Comparison of ENCODE assay signal across 14 cellular contexts in the genomic region with DNA sequence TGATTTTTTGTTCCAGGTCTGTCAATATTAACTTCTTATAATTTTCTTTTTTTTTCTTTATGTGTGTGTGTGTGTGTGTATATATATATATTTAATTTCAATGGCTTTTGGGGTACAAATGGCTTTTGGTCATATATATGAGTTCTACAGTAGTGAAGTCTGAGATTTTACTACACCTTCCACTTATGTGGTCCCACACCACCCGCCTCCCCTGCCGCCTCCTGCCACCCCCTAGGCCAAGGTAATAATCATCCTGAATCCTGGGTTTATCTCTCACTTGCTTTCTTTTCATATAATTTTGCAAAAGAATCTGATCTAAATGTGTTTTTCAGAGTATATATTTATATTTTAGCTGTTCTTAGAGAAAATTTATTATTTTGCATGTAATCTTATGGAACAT. TPM values are rescaled to one million over a fixed set of nuclear protein-coding genes. Genes with fewer than 3 reads are reported as not detected.
DNase-seq lines count a peak whose midpoint lies in the region; ATAC-seq, FAIRE-seq and TF ChIP-seq lines count a peak whose summit lies in the region.
"Had no signal": no experiment of that assay in that cellular context is flagged by ENCODE, and none has a peak within 500 bp of the region (broad histone marks: within the 10 kb centered on the region; RNA-seq: fewer than 3 reads in every experiment).

No MANE protein-coding gene starts in this region.

- H3K4me1 Mint-ChIP-seq in T-cell = peaks cover 87 to 89% (median 88%) of the 10 kb centered on the region in 3 donors

- H3K4me3 ChIP-seq in fibroblast of the aortic adventitia (ENCODE audit: low read depth, low read length) = peak overlapping the region; percentile 57
- H3K4me3 ChIP-seq in sigmoid colon = no peak overlapping the region
- no peak overlapping the region; the same call in 1 of the 2 replicates for H3K4me3 ChIP-seq in MG63

- H3K36me3 ChIP-seq in sigmoid colon (peaks cover 29 to 75% (median 43%) of the 10 kb centered on the region in 4 donors), MG63 (peaks cover 67% of the 10 kb centered on the region)

- H3K27me3 ChIP-seq in sigmoid colon (no peaks in the 10 kb centered on the region), MG63 (no peaks in the 10 kb centered on the region)

- intact Hi-C loops in sigmoid colon (cut with DNase I) = no loop called here

- CTCF ChIA-PET in T-cell (lab: Charles Lee) = interaction anchor here in 1 of 2 donors (0.9 kb wide), 1 partner anchor 68 kb away, joined by 3 read pairs; no protein-coding TSS in a partner anchor

- H3K27me3 Mint-ChIP-seq in T-cell = no peaks in the 10 kb centered on the region
- H3K27me3 Mint-ChIP-seq: dendritic cell treated with granulocyte-macrophage colony-stimulating factor and Interleukin-4, amounts not matched to agents 40 ng/mL and 50 ng/mL, for 4 days; stimulated activated memory B cell treated with anti-CD40 and anti-IgM and Interleukin-4, amounts not matched to agents 10 μg/mL and 1 μg/mL and 100 μg/mL, for 72 hours had no signal

- no peaks in the 10 kb centered on the region for H3K9me3 ChIP-seq in sigmoid colon
- H3K9me3 ChIP-seq in MG63 = no peaks in the 10 kb centered on the region

- no peak for TF ChIP-seq CTCF in fibroblast of the aortic adventitia (IDR thresholded peaks at IDR 0.05; ENCODE audit: insufficient read depth, low read length)
- TF ChIP-seq CTCF in sigmoid colon (IDR thresholded peaks at IDR 0.05) = no peak

- no peak overlapping the region for H3K4me3 Mint-ChIP-seq in T-cell
- H3K4me3 Mint-ChIP-seq: dendritic cell treated with granulocyte-macrophage colony-stimulating factor and Interleukin-4, amounts not matched to agents 40 ng/mL and 50 ng/mL, for 4 days; stimulated activated memory B cell treated with anti-CD40 and anti-IgM and Interleukin-4, amounts not matched to agents 10 μg/mL and 1 μg/mL and 100 μg/mL, for 72 hours had no signal

- H3K4me1 ChIP-seq in sigmoid colon = peaks cover 0 to 98% (median 93%) of the 10 kb centered on the region in 4 donors

- WGBS in sigmoid colon, 2 donors = 96 to 97% methylated on average over 2 of the region's 2 CpGs

- no peaks in the 10 kb centered on the region for H3K9me3 Mint-ChIP-seq in T-cell
- H3K9me3 Mint-ChIP-seq: dendritic cell treated with granulocyte-macrophage colony-stimulating factor and Interleukin-4, amounts not matched to agents 40 ng/mL and 50 ng/mL, for 4 days; stimulated activated memory B cell treated with anti-CD40 and anti-IgM and Interleukin-4, amounts not matched to agents 10 μg/mL and 1 μg/mL and 100 μg/mL, for 72 hours had no signal

- TF ChIP-seq EP300 in sigmoid colon (IDR thresholded peaks at IDR 0.05) = no peak

- DNase-seq in G401 (ENCODE audit: low spot score) (peak; percentile 0), T-cell (no peak), fibroblast of the aortic adventitia (ENCODE audit: low read depth) (peak; percentile 43), sigmoid colon (peak; percentile 39), MG63 (no peak), GM19239 (ENCODE audit: insufficient read length, low spot score) (no peak)
- DNase-seq: activated gamma-delta T cell treated with Interleukin-2 at 50 U/mL for 16 hours, NCI-H1048, nucleus accumbens, SHP77 had no signal

- no peak for TF ChIP-seq POLR2A in sigmoid colon (IDR thresholded peaks at IDR 0.05)

- no peak for FAIRE-seq in GM19239 (lab: Jason Lieb, UNC)
- FAIRE-seq: frontal cortex had no signal

- peak overlapping the region; percentile 44 to 80 for H3K27ac Mint-ChIP-seq in T-cell
- H3K27ac Mint-ChIP-seq: dendritic cell treated with granulocyte-macrophage colony-stimulating factor and Interleukin-4, amounts not matched to agents 40 ng/mL and 50 ng/mL, for 4 days; stimulated activated memory B cell treated with anti-CD40 and anti-IgM and Interleukin-4, amounts not matched to agents 10 μg/mL and 1 μg/mL and 100 μg/mL, for 72 hours had no signal

- H3K36me3 Mint-ChIP-seq in T-cell = peaks cover 42% of the 10 kb centered on the region

- peak overlapping the region; percentile 7 to 100 (median 70) for H3K27ac ChIP-seq in sigmoid colon

- in situ Hi-C loops in G401 (cut with HindIII; ENCODE audit: low sequenced_read_pairs) = no loop called here

- POLR2A ChIA-PET in T-cell (lab: Charles Lee) = interaction anchor here in 1 of 2 donors (0.9 kb wide), 1 partner anchor 9 kb away, joined by 6 read pairs; no protein-coding TSS in a partner anchor

- ATAC-seq in T-cell (replicated peaks in 1 of 4) (no peak), GM19023 (IDR thresholded peaks at IDR 0.05; ENCODE audit: unreplicated experiment) (no peak)
- ATAC-seq: stimulated activated memory B cell treated with anti-CD40 and anti-IgM and Interleukin-4, amounts not matched to agents 10 μg/mL and 1 μg/mL and 100 μg/mL, for 72 hours had no signal

RNA-seq across cellular contexts. Expression of gene NEAT1, which starts 11.1 kb away (rescaled TPM):
- 4.4 and 12.4 TPM in 2 replicates for total RNA-seq in G401 (2014; rRNA removed; shearing (Covaris generic))
- total RNA-seq in T-cell (1,000 to 10,000 TPM in 1 of 5 donors, 100 to 1,000 TPM in 4; 368 to 1,017 (median 906) TPM), fibroblast of the aortic adventitia (ENCODE audit: low replicate concordance) (527 and 883 TPM in 2 replicates), sigmoid colon (100 to 1,000 TPM; 142 to 573 (median 268) TPM)
- polyA plus RNA-seq in sigmoid colon = 100 to 1,000 TPM in 1 of 3 donors, 10 to 100 TPM in 2; 26.8 to 587 (median 78.7) TPM
- 4.8 and 7.7 TPM in 2 replicates for total RNA-seq in MG63 (2014; rRNA removed; shearing (Covaris generic); ENCODE audit: low replicate concordance)

RNA-seq across cellular contexts. Expression of gene FRMD8, which starts 47.2 kb away (rescaled TPM):
- total RNA-seq in G401 (2014; rRNA removed; shearing (Covaris generic)) = 31.1 and 40.1 TPM in 2 replicates
- total RNA-seq in T-cell (10 to 100 TPM; 35.6 to 79.1 (median 77.8) TPM), fibroblast of the aortic adventitia (ENCODE audit: low replicate concordance) (42.7 and 172 TPM in 2 replicates), sigmoid colon (10 to 100 TPM; 10.7 to 27.5 (median 15.6) TPM)
- polyA plus RNA-seq in sigmoid colon = 10 to 100 TPM; 21.6 to 29.0 (median 25.2) TPM
- total RNA-seq in MG63 (2014; rRNA removed; shearing (Covaris generic); ENCODE audit: low replicate concordance) = 25.9 and 44.1 TPM in 2 replicates

RNA-seq across cellular contexts. Expression of gene SLC25A45, which starts 51.2 kb away (rescaled TPM):
- 1.1 TPM in 1 of 2 replicates, not detected in the other for total RNA-seq in G401 (2014; rRNA removed; shearing (Covaris generic))
- total RNA-seq in T-cell = 10 to 100 TPM; 18.7 to 72.2 (median 22.6) TPM
- total RNA-seq in fibroblast of the aortic adventitia (ENCODE audit: low replicate concordance) = 0.41 and 5.8 TPM in 2 replicates
- total RNA-seq in sigmoid colon = 1 to 10 TPM; 2.5 to 8.9 (median 6.0) TPM
- polyA plus RNA-seq in sigmoid colon = 10 to 100 TPM in 1 of 3 donors, 1 to 10 TPM in 2; 1.2 to 12.8 (median 2.5) TPM
- 1.9 TPM in 2 replicates for total RNA-seq in MG63 (2014; rRNA removed; shearing (Covaris generic); ENCODE audit: low replicate concordance)

Comparison
In these comparisons a context has a peak if more than half of its experiments do, and no peak if none do; other contexts are left out.
1. DNase-seq: peak in G401 (single experiment), fibroblast of the aortic adventitia (single experiment) and sigmoid colon (single experiment); none in T-cell (0 of 34), MG63 (single experiment) and GM19239 (single experiment).
2. RNA of gene NEAT1, which starts 11.1 kb away (total RNA-seq): 368 to 1,017 TPM in T-cell, 527 to 883 TPM in fibroblast of the aortic adventitia and 142 to 573 TPM in sigmoid colon; 4.4 to 12.4 TPM in G401 and 4.8 to 7.7 TPM in MG63; every median in the first group is over 10 times any median in the second.